Comparison of ENCODE assay signal across 18 cellular contexts in genomic region chr6:168244961-168245551, GRCh38.
DNase-seq lines count a peak whose midpoint lies in the region; TF ChIP-seq lines count a peak whose summit lies in the region.
"Had no signal": no experiment of that assay in that cellular context is flagged by ENCODE, and none has a peak within 500 bp of the region (broad histone marks: within the 10 kb centered on the region; RNA-seq: fewer than 3 reads in every experiment).

No MANE protein-coding gene starts in this region.

- no peak overlapping the region for H2BK15ac ChIP-seq in mesenchymal stem cell (ENCODE audit: low read depth, poor library complexity, severe bottlenecking)

- peaks cover 9% of the 10 kb centered on the region for H3K4me1 ChIP-seq in mesenchymal stem cell (ENCODE audit: control insufficient read depth, insufficient read depth, low read depth, low read length)

- no peak overlapping the region for H3K4me2 ChIP-seq in mesenchymal stem cell (ENCODE audit: low read length, poor library complexity, severe bottlenecking)
- H3K4me2 ChIP-seq: BLaER1 had no signal

- no peak overlapping the region for H3K18ac ChIP-seq in mesenchymal stem cell (ENCODE audit: low read depth in 1 of 2, low read length in 2 of 2)

- no peak overlapping the region for H4K8ac ChIP-seq in mesenchymal stem cell (ENCODE audit: low read length)

- 96% methylated on average over 17 of the region's 17 CpGs for WGBS in mesenchymal stem cell
- WGBS in lower leg skin, 2 donors, result 93 to 95% methylated on average over 17 of the region's 17 CpGs

- H3K9me3 ChIP-seq in mesenchymal stem cell (ENCODE audit: control insufficient read depth, low read length), result no peaks in the 10 kb centered on the region
- H3K9me3 ChIP-seq: BLaER1 had no signal

- H3K79me1 ChIP-seq in mesenchymal stem cell (replicated peaks; ENCODE audit: low read length, poor library complexity, severe bottlenecking), result no peaks in the 10 kb centered on the region

- DNase-seq in NCI-H748 (lab: John Stamatoyannopoulos, UW; ENCODE audit: unreplicated experiment) (peak; percentile 13), NCI-H748 treated with DMSO at 0.1 percent for 48 hours (lab: John Stamatoyannopoulos, UW) (no peak), HuH-7.5 (ENCODE audit: low spot score) (peak; percentile 41), mesenchymal stem cell (no peak), pons (ENCODE audit: low spot score) (peak; percentile 35), lower leg skin (ENCODE audit: low spot score in 2 of 2) (no peak), nucleus accumbens (lab: John Stamatoyannopoulos, UW) (no peak)
- no peak for DNase-seq in activated CD4-positive, alpha-beta T cell treated with anti-CD3 and anti-CD28 coated beads for 48 hours
- DNase-seq: 8988T; CD4-positive, alpha-beta memory T cell; DMS153; DND-41; EL; GOT3; H7; HFFc6 had no signal

- no peak overlapping the region for H3K14ac ChIP-seq in mesenchymal stem cell (ENCODE audit: low read length in 2 of 2)

- H2BK5ac ChIP-seq in mesenchymal stem cell (ENCODE audit: low read depth, low read length, poor library complexity, severe bottlenecking), result peak overlapping the region; percentile 26

- no peak for TF ChIP-seq POLR2A in lower leg skin (IDR thresholded peaks at IDR 0.05)

- H3K27me3 ChIP-seq in mesenchymal stem cell (ENCODE audit: control insufficient read depth in 1 of 2, insufficient read depth in 1 of 2, low read length in 2 of 2), result peaks cover 39 to 71% of the 10 kb centered on the region in 2 experiments
- H3K27me3 ChIP-seq: BLaER1 had no signal

- no peak overlapping the region for H2AFZ ChIP-seq in mesenchymal stem cell (ENCODE audit: low read depth, low read length)

- intact Hi-C loops in lower leg skin (cut with DNase I; ENCODE audit: low total_unique reads), result no loop called here

- TF ChIP-seq CTCF in lower leg skin (IDR thresholded peaks at IDR 0.05), result no peak

- H3K23ac ChIP-seq in mesenchymal stem cell (ENCODE audit: low read length in 2 of 2), result no peak overlapping the region

- H3K9ac ChIP-seq in mesenchymal stem cell (ENCODE audit: low read length), result no peak overlapping the region
- H3K9ac ChIP-seq: BLaER1 had no signal

- no peak overlapping the region for H2AK5ac ChIP-seq in mesenchymal stem cell (ENCODE audit: low read length, severe bottlenecking)

- H3K27ac ChIP-seq in mesenchymal stem cell (ENCODE audit: low read length, poor library complexity, severe bottlenecking), result no peak overlapping the region
- H3K27ac ChIP-seq: BLaER1 had no signal

- no peak overlapping the region for H2BK120ac ChIP-seq in mesenchymal stem cell (ENCODE audit: low read depth, low read length)

- no peak overlapping the region for H4K91ac ChIP-seq in mesenchymal stem cell (ENCODE audit: low read length)

- no peak overlapping the region for H3K4ac ChIP-seq in mesenchymal stem cell (ENCODE audit: low read depth in 1 of 2, low read length in 2 of 2)

- H3K36me3 ChIP-seq in mesenchymal stem cell (ENCODE audit: control insufficient read depth in 1 of 2, insufficient read depth in 2 of 2, low read depth in 1 of 2, low read length in 2 of 2), result no peaks in the 10 kb centered on the region
- H3K36me3 ChIP-seq: BLaER1 had no signal

- H2BK12ac ChIP-seq in mesenchymal stem cell (ENCODE audit: low read length in 2 of 2), result no peak overlapping the region

- H3K4me3 ChIP-seq in mesenchymal stem cell (ENCODE audit: insufficient read depth in 1 of 2, low read depth in 1 of 2, low read length in 2 of 2), result no peak overlapping the region
- H3K4me3 ChIP-seq in lower leg skin (ENCODE audit: low read depth, poor library complexity, severe bottlenecking), result no peak overlapping the region
- H3K4me3 ChIP-seq: BLaER1, GM12878 had no signal

Comparison
In these comparisons a context has a peak if more than half of its experiments do, and no peak if none do; other contexts are left out.
1. DNase-seq: peak in NCI-H748 (single experiment), HuH-7.5 (single experiment) and pons (single experiment); none in NCI-H748 treated with DMSO at 0.1 percent for 48 hours (single experiment), mesenchymal stem cell (single experiment), lower leg skin (0 of 2), nucleus accumbens (0 of 56) and activated CD4-positive, alpha-beta T cell treated with anti-CD3 and anti-CD28 coated beads for 48 hours (single experiment).